15 cellular contexts compared by ENCODE assay signal in the genomic region with DNA sequence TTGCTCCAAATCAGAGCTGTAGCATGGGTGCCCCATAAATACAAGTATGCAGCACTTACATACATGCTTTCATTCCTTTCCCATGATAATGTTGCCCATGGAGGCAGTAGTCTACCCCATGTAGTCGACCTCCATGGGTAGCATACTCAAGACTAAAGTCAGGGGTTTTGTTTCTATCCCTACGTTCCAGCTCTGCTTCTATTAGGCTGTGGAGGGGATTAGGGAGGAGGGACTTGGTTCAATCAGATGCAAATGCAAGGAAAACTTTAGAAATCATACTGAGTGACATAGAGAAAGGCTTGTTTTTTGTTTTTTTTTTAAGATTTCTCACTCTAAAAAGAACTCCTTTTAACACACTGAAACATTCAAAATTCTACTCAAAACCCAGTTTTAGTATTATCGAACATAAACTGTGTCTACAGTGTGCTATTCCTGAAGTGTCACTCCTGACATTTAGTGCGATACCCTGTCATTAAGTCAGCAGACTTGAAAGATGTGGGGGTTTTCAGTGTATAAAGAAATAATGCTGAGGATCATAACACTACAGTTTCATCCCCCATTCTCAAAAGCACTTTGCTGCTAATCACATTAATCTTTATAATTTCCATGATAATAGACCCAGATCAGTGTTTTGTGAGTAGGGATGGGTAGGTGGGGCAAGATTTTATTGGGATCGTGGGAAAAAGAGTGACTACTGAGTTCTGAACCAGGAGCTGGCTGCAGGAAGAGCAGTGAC. TPM values are rescaled to one million over a fixed set of nuclear protein-coding genes. Genes with fewer than 3 reads are reported as not detected.
DNase-seq lines count a peak whose midpoint lies in the region; ATAC-seq, FAIRE-seq and TF ChIP-seq lines count a peak whose summit lies in the region.
"Had no signal": no experiment of that assay in that cellular context is flagged by ENCODE, and none has a peak within 500 bp of the region (broad histone marks: within the 10 kb centered on the region; RNA-seq: fewer than 3 reads in every experiment).

No MANE protein-coding gene starts in this region.

- 57% methylated on average over 5 of the region's 5 CpGs for WGBS in HepG2 (ENCODE audit: low lambda C conversion rate)
- WGBS in right lobe of liver (ENCODE audit: insufficient coverage, low coverage, low lambda C conversion rate, missing lambda C conversion rate): 77% methylated on average over 5 of the region's 5 CpGs

- no TSS peak for BruUV-seq in HepG2 (replicated peaks; lab: Mats Ljungman, UMichigan)
- BruUV-seq in endothelial cell of umbilical vein (replicated peaks; lab: Mats Ljungman, UMichigan): TSS peak; percentile 11

- H2AFZ ChIP-seq in HepG2 (ENCODE audit: low read length): no peak overlapping the region
- H2AFZ ChIP-seq in endothelial cell of umbilical vein (ENCODE audit: low read depth, low read length): no peak overlapping the region

- H3K4me3 ChIP-seq in HepG2 (replicated peaks in 1 of 3; ENCODE audit: insufficient read depth in 1 of 3, low read depth in 2 of 3, low read length in 3 of 3): no peak overlapping the region
- no peak overlapping the region for H3K4me3 ChIP-seq in right lobe of liver
- no peak overlapping the region for H3K4me3 ChIP-seq in endothelial cell of umbilical vein (replicated peaks in 1 of 3; ENCODE audit: insufficient read depth in 1 of 3, low read depth in 1 of 3, low read length in 3 of 3)
- H3K4me3 ChIP-seq: BLaER1, GM12878 had no signal

- H3K9ac ChIP-seq in HepG2 (ENCODE audit: insufficient read depth, low read depth, low read length) (no peak overlapping the region), endothelial cell of umbilical vein (replicated peaks; ENCODE audit: extremely low read depth, insufficient read depth, low read length) (no peak overlapping the region)
- H3K9ac ChIP-seq: BLaER1 had no signal

- H3K4me1 Mint-ChIP-seq in activated CD8-positive, alpha-beta T cell treated with anti-CD3 and anti-CD28 coated beads, Interleukin-2, amount 10 ng/mL, durations not matched to agents 7 days and 5 days (ENCODE audit: low read depth): peaks cover 7% of the 10 kb centered on the region

- H3K4me3 Mint-ChIP-seq in activated CD8-positive, alpha-beta T cell treated with anti-CD3 and anti-CD28 coated beads, Interleukin-2, amount 10 ng/mL, durations not matched to agents 7 days and 5 days: no peak overlapping the region

- H3K79me2 ChIP-seq in HepG2 (ENCODE audit: insufficient read depth, low read length) (no peaks in the 10 kb centered on the region), endothelial cell of umbilical vein (ENCODE audit: control insufficient read depth, insufficient read depth, low read length) (no peaks in the 10 kb centered on the region)

- no peaks in the 10 kb centered on the region for H3K4me1 ChIP-seq in HepG2 (ENCODE audit: insufficient read depth, low read length)
- H3K4me1 ChIP-seq in right lobe of liver: no peaks in the 10 kb centered on the region
- no peaks in the 10 kb centered on the region for H3K4me1 ChIP-seq in endothelial cell of umbilical vein (ENCODE audit: control insufficient read depth, extremely low read depth, insufficient read depth, low read length)
- H3K4me1 ChIP-seq: BLaER1 had no signal

- H3K27me3 Mint-ChIP-seq in activated CD8-positive, alpha-beta T cell treated with anti-CD3 and anti-CD28 coated beads, Interleukin-2, amount 10 ng/mL, durations not matched to agents 7 days and 5 days (ENCODE audit: low read depth): peaks cover 2% of the 10 kb centered on the region

- peaks cover 7% of the 10 kb centered on the region for H3K36me3 Mint-ChIP-seq in activated CD8-positive, alpha-beta T cell treated with anti-CD3 and anti-CD28 coated beads, Interleukin-2, amount 10 ng/mL, durations not matched to agents 7 days and 5 days (ENCODE audit: low read depth)

- no peak for FAIRE-seq in HepG2 (lab: Jason Lieb, UNC)
- no peak for FAIRE-seq in endothelial cell of umbilical vein (lab: Jason Lieb, UNC)
- FAIRE-seq: GM12878, GM18507 had no signal

- H3K27ac ChIP-seq in HepG2 (ENCODE audit: extremely low read length, insufficient read depth, low read length): no peak overlapping the region
- H3K27ac ChIP-seq in right lobe of liver: no peak overlapping the region
- no peak overlapping the region for H3K27ac ChIP-seq in endothelial cell of umbilical vein (ENCODE audit: insufficient read depth, low read depth, low read length)
- H3K27ac ChIP-seq: BLaER1 had no signal

- no peaks in the 10 kb centered on the region for H4K20me1 ChIP-seq in HepG2 (ENCODE audit: insufficient read depth, low read length)
- no peaks in the 10 kb centered on the region for H4K20me1 ChIP-seq in endothelial cell of umbilical vein (replicated peaks; ENCODE audit: control insufficient read depth, extremely low read depth, insufficient read depth, low read length)
- H4K20me1 ChIP-seq: BLaER1 had no signal

- CTCF ChIA-PET in HepG2 (lab: Yijun Ruan, JAX; ENCODE audit: low intra/inter-chr PET ratio, low total read pairs) (no interaction called here), endothelial cell of umbilical vein (lab: Charles Lee) (interaction anchor here (0.7 to 1.2 kb wide), 3 partner anchors 16 to 1473 kb away, joined by 3 to 7 read pairs (median 3); no protein-coding TSS in a partner anchor)
- CTCF ChIA-PET in activated CD8-positive, alpha-beta T cell treated with anti-CD3 and anti-CD28 coated beads, Interleukin-2, amount 10 ng/mL, durations not matched to agents 7 days and 5 days (lab: Charles Lee): interaction anchor here (2.1 kb wide), 1 partner anchor 16 kb away, joined by 10 read pairs; no protein-coding TSS in a partner anchor

- H3K9me1 ChIP-seq in endothelial cell of umbilical vein (replicated peaks; ENCODE audit: control insufficient read depth, extremely low read depth, insufficient read depth, low read length): no peaks in the 10 kb centered on the region

- no peaks in the 10 kb centered on the region; a peak in 2 of 5 replicates for H3K36me3 ChIP-seq in HepG2 (replicated peaks in 1 of 2; ENCODE audit: control insufficient read depth in 1 of 2, insufficient read depth in 2 of 2, low read length in 2 of 2)
- H3K36me3 ChIP-seq in right lobe of liver: peaks cover 0 to 4% (median 0%) of the 10 kb centered on the region in 4 donors
- no peaks in the 10 kb centered on the region for H3K36me3 ChIP-seq in endothelial cell of umbilical vein (ENCODE audit: control insufficient read depth in 2 of 2, extremely low read depth in 1 of 2, insufficient read depth in 2 of 2, low read length in 2 of 2)

- POLR2A ChIA-PET in HepG2 (lab: Yijun Ruan, JAX) (no interaction called here), endothelial cell of umbilical vein (lab: Charles Lee) (no interaction called here)
- POLR2A ChIA-PET in activated CD8-positive, alpha-beta T cell treated with anti-CD3 and anti-CD28 coated beads, Interleukin-2, amount 10 ng/mL, durations not matched to agents 7 days and 5 days (lab: Charles Lee): no interaction called here

- TF ChIP-seq POLR2A in HepG2 (IDR thresholded peaks at IDR 0.05; ENCODE audit: insufficient read depth in 1 of 2, low read depth in 2 of 2, low read length in 2 of 2) (no peak), right lobe of liver (IDR thresholded peaks at IDR 0.05) (no peak), endothelial cell of umbilical vein (IDR thresholded peaks at IDR 0.05; ENCODE audit: low read depth, low read length) (no peak)

- no peaks in the 10 kb centered on the region for H3K9me3 ChIP-seq in HepG2 (ENCODE audit: low read length)
- no peaks in the 10 kb centered on the region for H3K9me3 ChIP-seq in right lobe of liver
- no peaks in the 10 kb centered on the region for H3K9me3 ChIP-seq in endothelial cell of umbilical vein (replicated peaks; ENCODE audit: control insufficient read depth, insufficient read depth, low read length)

- TF ChIP-seq CTCF in HepG2 (CRISPR knock-in tag; IDR thresholded peaks at IDR 0.05) (no peak), right lobe of liver (IDR thresholded peaks at IDR 0.05) (no peak), endothelial cell of umbilical vein (IDR thresholded peaks at IDR 0.05; ENCODE audit: extremely low read depth in 1 of 2, insufficient read depth in 1 of 2, low read depth in 1 of 2, low read length in 2 of 2) (no peak)

- dilution Hi-C loops in endothelial cell of umbilical vein (cut with MboI; ENCODE audit: extremely low pct_ligation_motif_present, low sequenced_read_pairs): no loop called here

- H3K4me2 ChIP-seq in HepG2 (ENCODE audit: low read depth, low read length): no peak overlapping the region
- H3K4me2 ChIP-seq in endothelial cell of umbilical vein (ENCODE audit: insufficient read depth, low read length): no peak overlapping the region
- H3K4me2 ChIP-seq: BLaER1 had no signal

- intact Hi-C loops in HepG2 (cut with micrococcal nuclease; ENCODE audit: unreplicated experiment): no loop called here
- intact Hi-C loops in right lobe of liver (cut with DNase I): no loop called here
- intact Hi-C loops in endothelial cell of umbilical vein (cut with micrococcal nuclease): loop anchor here (1.0 kb wide), 1 partner anchor 16 kb away; no protein-coding TSS in a partner anchor

- TF ChIP-seq EP300 in HepG2 (IDR thresholded peaks at IDR 0.05; ENCODE audit: low read depth in 2 of 2, low read length in 2 of 2) (no peak), HepG2 (CRISPR knock-in tag; IDR thresholded peaks at IDR 0.05; ENCODE audit: borderline replicate concordance) (no peak)

- in situ Hi-C loops in HepG2 (cut with HindIII; ENCODE audit: extremely low pct_ligation_motif_present, low pct_unique_long_range_greater_than_20kb): no loop called here

- DNase-seq in HepG2 (ENCODE audit: low spot score) (no peak), right lobe of liver (no peak), NCI-H2227 treated with DMSO at 0.1 percent for 48 hours (lab: John Stamatoyannopoulos, UW) (peak; percentile 79), endothelial cell of umbilical vein (ENCODE audit: low read depth, low spot score) (no peak), DMS 273 treated with DMSO at 0.1 percent for 48 hours (lab: John Stamatoyannopoulos, UW) (no peak)
- DNase-seq in stimulated activated CD4-positive, alpha-beta T cell treated with anti-CD3 and anti-CD28 coated beads, Interleukin-2, amount 100 ng/mL, for 24 hours: no peak
- DNase-seq in activated CD8-positive, alpha-beta T cell treated with anti-CD3 and anti-CD28 coated beads, Interleukin-2, amount 10 ng/mL, durations not matched to agents 7 days and 5 days: no peak
- DNase-seq: 8988T, AML-193, DMS79 had no signal

- TF ChIP-seq RAD21 in HepG2 (CRISPR knock-in tag; IDR thresholded peaks at IDR 0.05): no peak

- no peaks in the 10 kb centered on the region for H3K9me3 Mint-ChIP-seq in activated CD8-positive, alpha-beta T cell treated with anti-CD3 and anti-CD28 coated beads, Interleukin-2, amount 10 ng/mL, durations not matched to agents 7 days and 5 days (ENCODE audit: insufficient read depth)

- H3K27me3 ChIP-seq in HepG2 (ENCODE audit: control insufficient read depth in 1 of 2, insufficient read depth in 2 of 2, low read length in 2 of 2): no peaks in the 10 kb centered on the region
- no peaks in the 10 kb centered on the region for H3K27me3 ChIP-seq in right lobe of liver
- peaks cover 0 to 3% of the 10 kb centered on the region in 2 experiments for H3K27me3 ChIP-seq in endothelial cell of umbilical vein (ENCODE audit: control insufficient read depth in 2 of 2, insufficient read depth in 2 of 2, low read length in 2 of 2)
- H3K27me3 ChIP-seq: BLaER1 had no signal

- no peak overlapping the region for H3K27ac Mint-ChIP-seq in activated CD8-positive, alpha-beta T cell treated with anti-CD3 and anti-CD28 coated beads, Interleukin-2, amount 10 ng/mL, durations not matched to agents 7 days and 5 days

- peak; percentile 15; the same call in 1 of the 3 replicates for ATAC-seq in HepG2
- ATAC-seq in right lobe of liver: no peak
- no peak for ATAC-seq in GM19463 (IDR thresholded peaks at IDR 0.05; ENCODE audit: unreplicated experiment)
- no peak for ATAC-seq in activated CD8-positive, alpha-beta T cell treated with anti-CD3 and anti-CD28 coated beads, Interleukin-2, amount 10 ng/mL, durations not matched to agents 7 days and 5 days
- ATAC-seq: GM12878 had no signal

RNA-seq across cellular contexts. Expression of gene SCML4, which starts 40.3 kb away (rescaled TPM):
- total RNA-seq in HepG2 (2016; rRNA removed; fragmentation: Illumina TruSeq; extraction: Trizol): not detected in 2 replicates
- not detected in 2 replicates for total RNA-seq in HepG2 (2016; cell fraction: cytosol; rRNA removed; fragmentation: Illumina TruSeq; extraction: Trizol; ENCODE audit: low read depth)
- not detected in 2 replicates for total RNA-seq in HepG2 (2016; cell fraction: insoluble cytoplasmic fraction; rRNA removed; fragmentation: Illumina TruSeq; extraction: Trizol)
- not detected in 2 replicates for total RNA-seq in HepG2 (2016; cell fraction: membrane; rRNA removed; fragmentation: Illumina TruSeq; extraction: Trizol)
- not detected in 2 replicates for total RNA-seq in HepG2 (2016; cell fraction: nucleus; rRNA removed; fragmentation: Illumina TruSeq; extraction: Trizol)
- polyA plus RNA-seq in HepG2 (2011; rRNA removed): 0.05 TPM in 1 of 2 replicates, not detected in the other
- polyA plus RNA-seq in HepG2 (2011; cell fraction: cytosol; rRNA removed): 0.04 TPM in 1 of 2 replicates, not detected in the other
- polyA plus RNA-seq in HepG2 (2011; cell fraction: nucleus; rRNA removed): 0.05 and 0.11 TPM in 2 replicates
- 0.89 TPM in 1 of 2 replicates, not detected in the other for polyA plus RNA-seq in HepG2 (2012)
- not detected in 2 replicates for polyA plus RNA-seq in HepG2 (2016; cell fraction: cytosol; fragmentation: Illumina TruSeq; extraction: Trizol; ENCODE audit: low read depth)
- not detected in 2 replicates for polyA plus RNA-seq in HepG2 (2016; cell fraction: insoluble cytoplasmic fraction; fragmentation: Illumina TruSeq; extraction: Trizol; ENCODE audit: low read depth)
- polyA plus RNA-seq in HepG2 (2016; cell fraction: membrane; fragmentation: Illumina TruSeq; extraction: Trizol; ENCODE audit: low read depth): not detected in 2 replicates
- polyA plus RNA-seq in HepG2 (2016; cell fraction: nucleus; fragmentation: Illumina TruSeq; extraction: Trizol; ENCODE audit: insufficient read depth, low read depth): not detected in 2 replicates
- polyA minus RNA-seq in HepG2 (2011; rRNA and poly(A)+ RNA removed; ENCODE audit: low replicate concordance): not detected in 2 replicates
- not detected in 2 replicates for polyA minus RNA-seq in HepG2 (2011; cell fraction: cytosol; rRNA and poly(A)+ RNA removed)
- polyA minus RNA-seq in HepG2 (2011; cell fraction: nucleus; rRNA and poly(A)+ RNA removed): 0.13 and 0.37 TPM in 2 replicates
- 1 to 10 TPM; 1.0 to 4.9 (median 1.5) TPM for total RNA-seq in right lobe of liver
- total RNA-seq in endothelial cell of umbilical vein: not detected in 2 replicates
- not detected in 2 replicates for polyA plus RNA-seq in endothelial cell of umbilical vein
- polyA plus RNA-seq in endothelial cell of umbilical vein (2011; cell fraction: cytosol; rRNA removed): not detected in 2 replicates
- polyA plus RNA-seq in endothelial cell of umbilical vein (2011; cell fraction: nucleus; rRNA removed): not detected in 2 replicates
- polyA plus RNA-seq in endothelial cell of umbilical vein (2012): not detected in 2 replicates
- not detected in 2 replicates for polyA minus RNA-seq in endothelial cell of umbilical vein
- not detected for polyA minus RNA-seq in endothelial cell of umbilical vein (2011; cell fraction: cytosol; rRNA and poly(A)+ RNA removed)
- not detected in 2 replicates for polyA minus RNA-seq in endothelial cell of umbilical vein (2011; cell fraction: nucleus; rRNA and poly(A)+ RNA removed)
- 10 to 100 TPM; 27.4 to 31.8 TPM for total RNA-seq in activated CD8-positive, alpha-beta T cell treated with anti-CD3 and anti-CD28 coated beads, Interleukin-2, amount 10 ng/mL, durations not matched to agents 7 days and 5 days
- total RNA-seq: H4 had no signal

Comparison
In these comparisons a context has a peak if more than half of its experiments do, and no peak if none do; other contexts are left out.
1. RNA of gene SCML4, which starts 40.3 kb away (total RNA-seq): 27.4 to 31.8 TPM in activated CD8-positive, alpha-beta T cell treated with anti-CD3 and anti-CD28 coated beads, Interleukin-2, amount 10 ng/mL, durations not matched to agents 7 days and 5 days; 1.0 to 4.9 TPM in right lobe of liver, not detected in HepG2 and not detected in endothelial cell of umbilical vein; every median in the first group is over 4 times any median in the second.